1 cellular context compared by ENCODE assay signal in the genomic region with DNA sequence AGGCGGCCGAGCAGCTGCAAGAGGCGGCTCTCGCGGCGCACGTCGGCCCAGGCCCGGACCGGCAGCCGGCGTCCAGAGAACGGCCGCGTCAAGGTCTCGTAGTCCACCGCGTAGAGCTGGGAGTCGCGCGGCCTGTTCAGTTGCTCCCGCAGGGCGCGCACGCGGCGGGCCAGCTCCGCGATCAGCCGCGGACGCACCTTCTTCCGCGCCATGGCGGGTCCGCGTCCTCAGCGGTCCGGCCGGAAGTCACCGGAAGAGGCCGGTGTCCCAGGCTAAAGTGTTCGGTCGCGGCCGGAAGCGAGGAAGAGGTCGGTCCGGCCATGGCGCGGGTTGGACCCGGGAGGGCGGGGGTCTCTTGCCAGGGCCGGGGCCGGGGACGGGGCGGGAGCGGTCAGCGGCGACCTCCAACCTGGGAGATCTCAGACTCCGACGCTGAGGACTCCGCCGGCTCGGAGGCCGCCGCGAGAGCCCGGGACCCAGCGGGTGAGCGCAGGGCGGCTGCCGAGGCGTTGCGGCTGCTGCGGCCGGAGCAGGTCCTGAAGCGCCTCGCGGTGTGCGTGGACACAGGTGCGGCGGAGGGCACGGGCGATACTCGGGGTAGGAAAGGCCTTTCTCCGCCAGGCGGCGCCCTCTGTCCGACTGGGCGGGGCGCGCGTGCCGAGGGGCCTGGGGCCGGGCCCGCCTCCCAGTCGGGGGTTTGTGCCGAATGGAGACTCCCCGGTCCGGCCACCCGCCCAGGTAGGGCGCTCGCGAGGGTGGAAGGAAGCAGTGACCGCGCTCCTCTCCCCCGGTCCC.
TF ChIP-seq lines count a peak whose summit lies in the region.

A gene (minus strand): TSS at position 227 of the 795 bp plus-strand sequence. CDS start 15 bp downstream, at position 212.

TF ChIP-seq in HepG2, 621 proteins besides CTCF, POLR2A, EP300 and RAD21 (continued from another document and continues in another):
- TF ChIP-seq, protein P1, sequence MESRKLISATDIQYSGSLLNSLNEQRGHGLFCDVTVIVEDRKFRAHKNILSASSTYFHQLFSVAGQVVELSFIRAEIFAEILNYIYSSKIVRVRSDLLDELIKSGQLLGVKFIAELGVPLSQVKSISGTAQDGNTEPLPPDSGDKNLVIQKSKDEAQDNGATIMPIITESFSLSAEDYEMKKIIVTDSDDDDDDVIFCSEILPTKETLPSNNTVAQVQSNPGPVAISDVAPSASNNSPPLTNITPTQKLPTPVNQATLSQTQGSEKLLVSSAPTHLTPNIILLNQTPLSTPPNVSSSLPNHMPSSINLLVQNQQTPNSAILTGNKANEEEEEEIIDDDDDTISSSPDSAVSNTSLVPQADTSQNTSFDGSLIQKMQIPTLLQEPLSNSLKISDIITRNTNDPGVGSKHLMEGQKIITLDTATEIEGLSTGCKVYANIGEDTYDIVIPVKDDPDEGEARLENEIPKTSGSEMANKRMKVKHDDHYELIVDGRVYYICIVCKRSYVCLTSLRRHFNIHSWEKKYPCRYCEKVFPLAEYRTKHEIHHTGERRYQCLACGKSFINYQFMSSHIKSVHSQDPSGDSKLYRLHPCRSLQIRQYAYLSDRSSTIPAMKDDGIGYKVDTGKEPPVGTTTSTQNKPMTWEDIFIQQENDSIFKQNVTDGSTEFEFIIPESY (CRISPR knock-in tag; IDR thresholded peaks at IDR 0.05) = 0 out of 2 replicates have a peak, but pooled peaks have one; percentile 10
- peak; percentile 91 for TF ChIP-seq SMAD3 (CRISPR knock-in tag; IDR thresholded peaks at IDR 0.05)
- TF ChIP-seq ZNF10 (CRISPR knock-in tag; IDR thresholded peaks at IDR 0.05; ENCODE audit: borderline replicate concordance, low read depth) = no peak
- no peak for TF ChIP-seq ZNF577 (CRISPR knock-in tag; IDR thresholded peaks at IDR 0.05; ENCODE audit: borderline replicate concordance, low read depth)
- TF ChIP-seq POGZ (CRISPR knock-in tag; IDR thresholded peaks at IDR 0.05) = peak; percentile 80
- 0 out of 2 replicates have a peak, but pooled peaks have one; percentile 11 for TF ChIP-seq ZNF12 (CRISPR knock-in tag; IDR thresholded peaks at IDR 0.05)
- TF ChIP-seq ZNF841 (CRISPR knock-in tag; IDR thresholded peaks at IDR 0.05; ENCODE audit: borderline replicate concordance) = no peak
- no peak for TF ChIP-seq ZNF605 (CRISPR knock-in tag; IDR thresholded peaks at IDR 0.05)
- TF ChIP-seq, protein P2, sequence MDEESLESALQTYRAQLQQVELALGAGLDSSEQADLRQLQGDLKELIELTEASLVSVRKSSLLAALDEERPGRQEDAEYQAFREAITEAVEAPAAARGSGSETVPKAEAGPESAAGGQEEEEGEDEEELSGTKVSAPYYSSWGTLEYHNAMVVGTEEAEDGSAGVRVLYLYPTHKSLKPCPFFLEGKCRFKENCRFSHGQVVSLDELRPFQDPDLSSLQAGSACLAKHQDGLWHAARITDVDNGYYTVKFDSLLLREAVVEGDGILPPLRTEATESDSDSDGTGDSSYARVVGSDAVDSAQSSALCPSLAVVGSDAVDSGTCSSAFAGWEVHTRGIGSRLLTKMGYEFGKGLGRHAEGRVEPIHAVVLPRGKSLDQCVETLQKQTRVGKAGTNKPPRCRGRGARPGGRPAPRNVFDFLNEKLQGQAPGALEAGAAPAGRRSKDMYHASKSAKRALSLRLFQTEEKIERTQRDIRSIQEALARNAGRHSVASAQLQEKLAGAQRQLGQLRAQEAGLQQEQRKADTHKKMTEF (CRISPR knock-in tag; IDR thresholded peaks at IDR 0.05) = peak; percentile 97
- TF ChIP-seq ZNF766 (CRISPR knock-in tag; IDR thresholded peaks at IDR 0.05; ENCODE audit: borderline replicate concordance) = peak; percentile 81; the same call in 1 of the 2 replicates
- TF ChIP-seq CREB1 (IDR thresholded peaks at IDR 0.05) = peak; percentile 13; the same call in 1 of the 2 replicates
- TF ChIP-seq CREB1 (CRISPR knock-in tag; IDR thresholded peaks at IDR 0.05) = no peak
- TF ChIP-seq, protein P3, sequence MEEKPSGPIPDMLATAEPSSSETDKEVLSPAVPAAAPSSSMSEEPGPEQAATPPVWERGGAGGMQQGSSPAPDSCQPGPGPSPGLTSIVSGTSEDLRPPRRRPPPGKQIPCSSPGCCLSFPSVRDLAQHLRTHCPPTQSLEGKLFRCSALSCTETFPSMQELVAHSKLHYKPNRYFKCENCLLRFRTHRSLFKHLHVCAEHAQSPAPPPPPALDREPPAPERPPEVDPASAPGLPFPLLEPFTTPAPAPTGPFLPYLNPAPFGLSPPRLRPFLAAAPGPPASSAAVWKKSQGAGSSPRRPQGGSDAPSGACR (CRISPR knock-in tag; IDR thresholded peaks at IDR 0.05) = peak; percentile 99
- TF ChIP-seq ZNF430 (CRISPR knock-in tag; IDR thresholded peaks at IDR 0.05) = peak; percentile 71
- no peak for TF ChIP-seq FOXJ3 (CRISPR knock-in tag; IDR thresholded peaks at IDR 0.05; ENCODE audit: borderline replicate concordance)
- peak; percentile 35 for TF ChIP-seq TAF15 (IDR thresholded peaks at IDR 0.05; ENCODE audit: low read depth, low read length, poor library complexity, severe bottlenecking)
- peak; percentile 5; the same call in 1 of the 2 replicates for TF ChIP-seq ZNF7 (CRISPR knock-in tag; IDR thresholded peaks at IDR 0.05)
- TF ChIP-seq, protein P4, sequence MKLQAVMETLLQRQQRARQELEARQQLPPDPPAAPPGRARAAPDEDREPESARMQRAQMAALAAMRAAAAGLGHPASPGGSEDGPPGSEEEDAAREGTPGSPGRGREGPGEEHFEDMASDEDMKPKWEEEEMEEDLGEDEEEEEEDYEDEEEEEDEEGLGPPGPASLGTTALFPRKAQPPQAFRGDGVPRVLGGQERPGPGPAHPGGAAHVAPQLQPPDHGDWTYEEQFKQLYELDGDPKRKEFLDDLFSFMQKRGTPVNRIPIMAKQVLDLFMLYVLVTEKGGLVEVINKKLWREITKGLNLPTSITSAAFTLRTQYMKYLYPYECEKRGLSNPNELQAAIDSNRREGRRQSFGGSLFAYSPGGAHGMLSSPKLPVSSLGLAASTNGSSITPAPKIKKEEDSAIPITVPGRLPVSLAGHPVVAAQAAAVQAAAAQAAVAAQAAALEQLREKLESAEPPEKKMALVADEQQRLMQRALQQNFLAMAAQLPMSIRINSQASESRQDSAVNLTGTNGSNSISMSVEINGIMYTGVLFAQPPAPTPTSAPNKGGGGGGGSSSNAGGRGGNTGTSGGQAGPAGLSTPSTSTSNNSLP (IDR thresholded peaks at IDR 0.05; ENCODE audit: low read depth, low read length) = no peak
- no peak for TF ChIP-seq PRPF4 (IDR thresholded peaks at IDR 0.05; ENCODE audit: low read depth, low read length, poor library complexity, severe bottlenecking)
- TF ChIP-seq SIN3B (IDR thresholded peaks at IDR 0.05; ENCODE audit: low read length) = peak; percentile 81
- peak; percentile 96 for TF ChIP-seq HOXA3 (CRISPR knock-in tag; IDR thresholded peaks at IDR 0.05)
- TF ChIP-seq, protein P5, sequence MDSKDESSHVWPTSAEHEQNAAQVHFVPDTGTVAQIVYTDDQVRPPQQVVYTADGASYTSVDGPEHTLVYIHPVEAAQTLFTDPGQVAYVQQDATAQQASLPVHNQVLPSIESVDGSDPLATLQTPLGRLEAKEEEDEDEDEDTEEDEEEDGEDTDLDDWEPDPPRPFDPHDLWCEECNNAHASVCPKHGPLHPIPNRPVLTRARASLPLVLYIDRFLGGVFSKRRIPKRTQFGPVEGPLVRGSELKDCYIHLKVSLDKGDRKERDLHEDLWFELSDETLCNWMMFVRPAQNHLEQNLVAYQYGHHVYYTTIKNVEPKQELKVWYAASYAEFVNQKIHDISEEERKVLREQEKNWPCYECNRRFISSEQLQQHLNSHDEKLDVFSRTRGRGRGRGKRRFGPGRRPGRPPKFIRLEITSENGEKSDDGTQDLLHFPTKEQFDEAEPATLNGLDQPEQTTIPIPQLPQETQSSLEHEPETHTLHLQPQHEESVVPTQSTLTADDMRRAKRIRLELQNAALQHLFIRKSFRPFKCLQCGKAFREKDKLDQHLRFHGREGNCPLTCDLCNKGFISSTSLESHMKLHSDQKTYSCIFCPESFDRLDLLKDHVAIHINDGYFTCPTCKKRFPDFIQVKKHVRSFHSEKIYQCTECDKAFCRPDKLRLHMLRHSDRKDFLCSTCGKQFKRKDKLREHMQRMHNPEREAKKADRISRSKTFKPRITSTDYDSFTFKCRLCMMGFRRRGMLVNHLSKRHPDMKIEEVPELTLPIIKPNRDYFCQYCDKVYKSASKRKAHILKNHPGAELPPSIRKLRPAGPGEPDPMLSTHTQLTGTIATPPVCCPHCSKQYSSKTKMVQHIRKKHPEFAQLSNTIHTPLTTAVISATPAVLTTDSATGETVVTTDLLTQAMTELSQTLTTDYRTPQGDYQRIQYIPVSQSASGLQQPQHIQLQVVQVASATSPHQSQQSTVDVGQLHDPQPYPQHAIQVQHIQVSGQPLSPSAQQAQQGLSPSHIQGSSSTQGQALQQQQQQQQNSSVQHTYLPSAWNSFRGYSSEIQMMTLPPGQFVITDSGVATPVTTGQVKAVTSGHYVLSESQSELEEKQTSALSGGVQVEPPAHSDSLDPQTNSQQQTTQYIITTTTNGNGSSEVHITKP (CRISPR knock-in tag; IDR thresholded peaks at IDR 0.05; ENCODE audit: low read depth) = peak; percentile 37; the same call in 1 of the 2 replicates
- TF ChIP-seq, protein P6, sequence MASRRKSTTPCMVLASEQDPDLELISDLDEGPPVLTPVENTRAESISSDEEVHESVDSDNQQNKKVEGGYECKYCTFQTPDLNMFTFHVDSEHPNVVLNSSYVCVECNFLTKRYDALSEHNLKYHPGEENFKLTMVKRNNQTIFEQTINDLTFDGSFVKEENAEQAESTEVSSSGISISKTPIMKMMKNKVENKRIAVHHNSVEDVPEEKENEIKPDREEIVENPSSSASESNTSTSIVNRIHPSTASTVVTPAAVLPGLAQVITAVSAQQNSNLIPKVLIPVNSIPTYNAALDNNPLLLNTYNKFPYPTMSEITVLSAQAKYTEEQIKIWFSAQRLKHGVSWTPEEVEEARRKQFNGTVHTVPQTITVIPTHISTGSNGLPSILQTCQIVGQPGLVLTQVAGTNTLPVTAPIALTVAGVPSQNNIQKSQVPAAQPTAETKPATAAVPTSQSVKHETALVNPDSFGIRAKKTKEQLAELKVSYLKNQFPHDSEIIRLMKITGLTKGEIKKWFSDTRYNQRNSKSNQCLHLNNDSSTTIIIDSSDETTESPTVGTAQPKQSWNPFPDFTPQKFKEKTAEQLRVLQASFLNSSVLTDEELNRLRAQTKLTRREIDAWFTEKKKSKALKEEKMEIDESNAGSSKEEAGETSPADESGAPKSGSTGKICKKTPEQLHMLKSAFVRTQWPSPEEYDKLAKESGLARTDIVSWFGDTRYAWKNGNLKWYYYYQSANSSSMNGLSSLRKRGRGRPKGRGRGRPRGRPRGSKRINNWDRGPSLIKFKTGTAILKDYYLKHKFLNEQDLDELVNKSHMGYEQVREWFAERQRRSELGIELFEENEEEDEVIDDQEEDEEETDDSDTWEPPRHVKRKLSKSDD (CRISPR knock-in tag; IDR thresholded peaks at IDR 0.05; ENCODE audit: low read depth) = peak; percentile 65; the same call in 1 of the 2 replicates
- 0 out of 2 replicates have a peak, but pooled peaks have one; percentile 7 for TF ChIP-seq ZNF674 (CRISPR knock-in tag; IDR thresholded peaks at IDR 0.05; ENCODE audit: low read depth)
- 0 out of 2 replicates have a peak, but pooled peaks have one; percentile 48 for TF ChIP-seq WIZ (CRISPR knock-in tag; IDR thresholded peaks at IDR 0.05)
- TF ChIP-seq JUNB (CRISPR knock-in tag; IDR thresholded peaks at IDR 0.05; ENCODE audit: borderline replicate concordance) = no peak
- peak; percentile 54 for TF ChIP-seq RARA (CRISPR knock-in tag; IDR thresholded peaks at IDR 0.05)
- TF ChIP-seq, protein P7, sequence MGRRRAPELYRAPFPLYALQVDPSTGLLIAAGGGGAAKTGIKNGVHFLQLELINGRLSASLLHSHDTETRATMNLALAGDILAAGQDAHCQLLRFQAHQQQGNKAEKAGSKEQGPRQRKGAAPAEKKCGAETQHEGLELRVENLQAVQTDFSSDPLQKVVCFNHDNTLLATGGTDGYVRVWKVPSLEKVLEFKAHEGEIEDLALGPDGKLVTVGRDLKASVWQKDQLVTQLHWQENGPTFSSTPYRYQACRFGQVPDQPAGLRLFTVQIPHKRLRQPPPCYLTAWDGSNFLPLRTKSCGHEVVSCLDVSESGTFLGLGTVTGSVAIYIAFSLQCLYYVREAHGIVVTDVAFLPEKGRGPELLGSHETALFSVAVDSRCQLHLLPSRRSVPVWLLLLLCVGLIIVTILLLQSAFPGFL (CRISPR knock-in tag; IDR thresholded peaks at IDR 0.05) = no peak
- no peak for TF ChIP-seq NFIC (IDR thresholded peaks at IDR 0.05; ENCODE audit: low read length)
- no peak for TF ChIP-seq GZF1 (CRISPR knock-in tag; IDR thresholded peaks at IDR 0.05)
- no peak for TF ChIP-seq ZNF235 (CRISPR knock-in tag; IDR thresholded peaks at IDR 0.05; ENCODE audit: borderline replicate concordance)
- 0 out of 2 replicates have a peak, but pooled peaks have one; percentile 1 for TF ChIP-seq AHR (CRISPR knock-in tag; IDR thresholded peaks at IDR 0.05)
- TF ChIP-seq SMAD9 (CRISPR knock-in tag; IDR thresholded peaks at IDR 0.05) = no peak
- TF ChIP-seq ZNF263 (CRISPR knock-in tag; IDR thresholded peaks at IDR 0.05) = peak; percentile 15; the same call in 1 of the 2 replicates
- TF ChIP-seq NCOA5 (CRISPR knock-in tag; IDR thresholded peaks at IDR 0.05) = no peak
- TF ChIP-seq IKZF4 (CRISPR knock-in tag; IDR thresholded peaks at IDR 0.05; ENCODE audit: borderline replicate concordance, low read depth, not compliant biosample characterization) = peak; percentile 44
- TF ChIP-seq KDM5B (CRISPR knock-in tag; IDR thresholded peaks at IDR 0.05; ENCODE audit: borderline replicate concordance) = no peak; the same call in none of the 2 replicates
- peak; percentile 90; the same call in 1 of the 2 replicates for TF ChIP-seq ZKSCAN8 (CRISPR knock-in tag; IDR thresholded peaks at IDR 0.05; ENCODE audit: borderline replicate concordance)
- TF ChIP-seq, protein P8, sequence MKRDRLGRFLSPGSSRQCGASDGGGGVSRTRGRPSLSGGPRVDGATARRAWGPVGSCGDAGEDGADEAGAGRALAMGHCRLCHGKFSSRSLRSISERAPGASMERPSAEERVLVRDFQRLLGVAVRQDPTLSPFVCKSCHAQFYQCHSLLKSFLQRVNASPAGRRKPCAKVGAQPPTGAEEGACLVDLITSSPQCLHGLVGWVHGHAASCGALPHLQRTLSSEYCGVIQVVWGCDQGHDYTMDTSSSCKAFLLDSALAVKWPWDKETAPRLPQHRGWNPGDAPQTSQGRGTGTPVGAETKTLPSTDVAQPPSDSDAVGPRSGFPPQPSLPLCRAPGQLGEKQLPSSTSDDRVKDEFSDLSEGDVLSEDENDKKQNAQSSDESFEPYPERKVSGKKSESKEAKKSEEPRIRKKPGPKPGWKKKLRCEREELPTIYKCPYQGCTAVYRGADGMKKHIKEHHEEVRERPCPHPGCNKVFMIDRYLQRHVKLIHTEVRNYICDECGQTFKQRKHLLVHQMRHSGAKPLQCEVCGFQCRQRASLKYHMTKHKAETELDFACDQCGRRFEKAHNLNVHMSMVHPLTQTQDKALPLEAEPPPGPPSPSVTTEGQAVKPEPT (CRISPR knock-in tag; IDR thresholded peaks at IDR 0.05; ENCODE audit: low read depth) = peak; percentile 46; the same call in 1 of the 2 replicates
- TF ChIP-seq, protein P9, sequence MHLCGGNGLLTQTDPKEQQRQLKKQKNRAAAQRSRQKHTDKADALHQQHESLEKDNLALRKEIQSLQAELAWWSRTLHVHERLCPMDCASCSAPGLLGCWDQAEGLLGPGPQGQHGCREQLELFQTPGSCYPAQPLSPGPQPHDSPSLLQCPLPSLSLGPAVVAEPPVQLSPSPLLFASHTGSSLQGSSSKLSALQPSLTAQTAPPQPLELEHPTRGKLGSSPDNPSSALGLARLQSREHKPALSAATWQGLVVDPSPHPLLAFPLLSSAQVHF (CRISPR knock-in tag; IDR thresholded peaks at IDR 0.05) = peak; percentile 97
- TF ChIP-seq DR1 (CRISPR knock-in tag; IDR thresholded peaks at IDR 0.05) = 0 out of 2 replicates have a peak, but pooled peaks have one; percentile 20
